1 cellular context compared by ENCODE assay signal in the genomic region with DNA sequence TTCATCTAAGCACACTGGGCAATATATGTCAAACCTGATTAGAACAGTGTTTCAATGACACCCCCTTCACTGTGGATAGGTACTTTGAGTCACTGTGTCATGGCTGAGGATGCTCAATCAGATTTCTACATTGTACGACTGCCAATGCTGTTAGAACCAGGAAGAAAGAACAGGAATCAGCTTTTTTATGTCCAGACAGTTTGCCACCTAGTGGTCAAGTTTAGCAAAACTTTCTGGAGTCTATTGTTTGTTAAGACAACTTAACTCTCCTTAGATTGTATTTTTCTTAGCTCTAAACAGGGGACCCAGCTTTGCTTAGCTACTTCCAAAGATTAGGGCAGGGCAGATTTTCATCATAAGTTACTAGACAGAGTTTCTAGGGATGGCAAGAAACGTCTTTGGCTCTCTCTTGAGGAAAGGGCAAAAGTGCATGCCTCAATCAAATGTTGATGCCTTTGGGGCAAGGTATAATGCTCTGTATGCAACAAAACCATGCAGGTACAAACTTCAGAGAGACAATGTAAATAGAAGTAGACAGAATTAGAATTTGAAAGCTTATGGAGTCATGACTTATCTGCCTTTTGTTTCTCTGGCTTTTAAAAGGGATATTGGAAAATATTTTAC.
TF ChIP-seq lines count a peak whose summit lies in the region.

No MANE protein-coding gene starts in this region.

TF ChIP-seq in GM23338, 12 proteins besides CTCF, POLR2A, EP300 and RAD21 (continued from another document):
- TF ChIP-seq ZNF462 (CRISPR knock-in tag; IDR thresholded peaks at IDR 0.05) (no peak), EZH2phosphoT487 (IDR thresholded peaks at IDR 0.05; ENCODE audit: unreplicated experiment) (no peak), ZNF331 (CRISPR knock-in tag; IDR thresholded peaks at IDR 0.05; ENCODE audit: low read depth) (no peak), STAT1 (IDR thresholded peaks at IDR 0.05; ENCODE audit: unreplicated experiment) (no peak), NANOG (IDR thresholded peaks at IDR 0.05; ENCODE audit: borderline replicate concordance) (no peak)
- TF ChIP-seq, protein P1, sequence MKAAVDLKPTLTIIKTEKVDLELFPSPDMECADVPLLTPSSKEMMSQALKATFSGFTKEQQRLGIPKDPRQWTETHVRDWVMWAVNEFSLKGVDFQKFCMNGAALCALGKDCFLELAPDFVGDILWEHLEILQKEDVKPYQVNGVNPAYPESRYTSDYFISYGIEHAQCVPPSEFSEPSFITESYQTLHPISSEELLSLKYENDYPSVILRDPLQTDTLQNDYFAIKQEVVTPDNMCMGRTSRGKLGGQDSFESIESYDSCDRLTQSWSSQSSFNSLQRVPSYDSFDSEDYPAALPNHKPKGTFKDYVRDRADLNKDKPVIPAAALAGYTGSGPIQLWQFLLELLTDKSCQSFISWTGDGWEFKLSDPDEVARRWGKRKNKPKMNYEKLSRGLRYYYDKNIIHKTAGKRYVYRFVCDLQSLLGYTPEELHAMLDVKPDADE (IDR thresholded peaks at IDR 0.05), result no peak
